ENCODE assay signal across 1 cellular context in the genomic region with DNA sequence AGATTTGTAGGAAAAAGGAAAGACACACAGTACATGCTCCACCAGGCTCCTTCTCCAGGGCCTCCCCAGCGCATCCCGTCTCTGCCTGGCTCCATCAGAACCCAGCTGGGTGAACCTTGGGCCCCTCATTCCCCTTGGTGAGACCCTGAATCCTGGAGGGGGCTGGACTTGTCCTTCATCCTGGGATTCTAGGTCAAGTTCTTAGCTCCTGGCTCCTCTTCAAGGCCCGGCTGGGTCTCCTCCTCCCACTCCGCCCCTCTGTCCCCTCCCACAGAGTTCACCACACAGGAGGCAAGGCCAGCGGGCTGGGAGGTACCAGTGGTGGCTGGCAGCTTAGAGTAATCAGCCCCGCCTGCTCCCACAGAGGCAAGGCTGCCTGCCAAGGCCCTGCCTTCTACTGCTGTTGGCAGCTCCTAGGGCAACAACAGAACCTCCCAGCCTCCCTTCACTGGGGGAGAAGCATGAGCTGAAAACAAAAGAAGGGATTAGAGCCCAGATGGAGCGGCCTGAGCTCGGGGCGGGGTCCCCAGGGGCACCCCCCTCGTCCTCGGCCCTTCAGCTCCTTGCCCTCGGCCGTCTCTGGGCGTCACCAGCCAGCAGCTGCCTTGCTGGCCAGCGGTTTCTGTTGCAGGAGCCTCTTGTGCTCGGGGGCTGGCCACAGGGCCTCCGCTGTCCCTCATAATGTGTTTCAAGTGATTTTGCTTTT.
TF ChIP-seq lines count a peak whose summit lies in the region.

No MANE protein-coding gene starts in this region.

TF ChIP-seq in GM23338, 12 proteins besides CTCF, POLR2A, EP300 and RAD21:
- TF ChIP-seq, protein P1, sequence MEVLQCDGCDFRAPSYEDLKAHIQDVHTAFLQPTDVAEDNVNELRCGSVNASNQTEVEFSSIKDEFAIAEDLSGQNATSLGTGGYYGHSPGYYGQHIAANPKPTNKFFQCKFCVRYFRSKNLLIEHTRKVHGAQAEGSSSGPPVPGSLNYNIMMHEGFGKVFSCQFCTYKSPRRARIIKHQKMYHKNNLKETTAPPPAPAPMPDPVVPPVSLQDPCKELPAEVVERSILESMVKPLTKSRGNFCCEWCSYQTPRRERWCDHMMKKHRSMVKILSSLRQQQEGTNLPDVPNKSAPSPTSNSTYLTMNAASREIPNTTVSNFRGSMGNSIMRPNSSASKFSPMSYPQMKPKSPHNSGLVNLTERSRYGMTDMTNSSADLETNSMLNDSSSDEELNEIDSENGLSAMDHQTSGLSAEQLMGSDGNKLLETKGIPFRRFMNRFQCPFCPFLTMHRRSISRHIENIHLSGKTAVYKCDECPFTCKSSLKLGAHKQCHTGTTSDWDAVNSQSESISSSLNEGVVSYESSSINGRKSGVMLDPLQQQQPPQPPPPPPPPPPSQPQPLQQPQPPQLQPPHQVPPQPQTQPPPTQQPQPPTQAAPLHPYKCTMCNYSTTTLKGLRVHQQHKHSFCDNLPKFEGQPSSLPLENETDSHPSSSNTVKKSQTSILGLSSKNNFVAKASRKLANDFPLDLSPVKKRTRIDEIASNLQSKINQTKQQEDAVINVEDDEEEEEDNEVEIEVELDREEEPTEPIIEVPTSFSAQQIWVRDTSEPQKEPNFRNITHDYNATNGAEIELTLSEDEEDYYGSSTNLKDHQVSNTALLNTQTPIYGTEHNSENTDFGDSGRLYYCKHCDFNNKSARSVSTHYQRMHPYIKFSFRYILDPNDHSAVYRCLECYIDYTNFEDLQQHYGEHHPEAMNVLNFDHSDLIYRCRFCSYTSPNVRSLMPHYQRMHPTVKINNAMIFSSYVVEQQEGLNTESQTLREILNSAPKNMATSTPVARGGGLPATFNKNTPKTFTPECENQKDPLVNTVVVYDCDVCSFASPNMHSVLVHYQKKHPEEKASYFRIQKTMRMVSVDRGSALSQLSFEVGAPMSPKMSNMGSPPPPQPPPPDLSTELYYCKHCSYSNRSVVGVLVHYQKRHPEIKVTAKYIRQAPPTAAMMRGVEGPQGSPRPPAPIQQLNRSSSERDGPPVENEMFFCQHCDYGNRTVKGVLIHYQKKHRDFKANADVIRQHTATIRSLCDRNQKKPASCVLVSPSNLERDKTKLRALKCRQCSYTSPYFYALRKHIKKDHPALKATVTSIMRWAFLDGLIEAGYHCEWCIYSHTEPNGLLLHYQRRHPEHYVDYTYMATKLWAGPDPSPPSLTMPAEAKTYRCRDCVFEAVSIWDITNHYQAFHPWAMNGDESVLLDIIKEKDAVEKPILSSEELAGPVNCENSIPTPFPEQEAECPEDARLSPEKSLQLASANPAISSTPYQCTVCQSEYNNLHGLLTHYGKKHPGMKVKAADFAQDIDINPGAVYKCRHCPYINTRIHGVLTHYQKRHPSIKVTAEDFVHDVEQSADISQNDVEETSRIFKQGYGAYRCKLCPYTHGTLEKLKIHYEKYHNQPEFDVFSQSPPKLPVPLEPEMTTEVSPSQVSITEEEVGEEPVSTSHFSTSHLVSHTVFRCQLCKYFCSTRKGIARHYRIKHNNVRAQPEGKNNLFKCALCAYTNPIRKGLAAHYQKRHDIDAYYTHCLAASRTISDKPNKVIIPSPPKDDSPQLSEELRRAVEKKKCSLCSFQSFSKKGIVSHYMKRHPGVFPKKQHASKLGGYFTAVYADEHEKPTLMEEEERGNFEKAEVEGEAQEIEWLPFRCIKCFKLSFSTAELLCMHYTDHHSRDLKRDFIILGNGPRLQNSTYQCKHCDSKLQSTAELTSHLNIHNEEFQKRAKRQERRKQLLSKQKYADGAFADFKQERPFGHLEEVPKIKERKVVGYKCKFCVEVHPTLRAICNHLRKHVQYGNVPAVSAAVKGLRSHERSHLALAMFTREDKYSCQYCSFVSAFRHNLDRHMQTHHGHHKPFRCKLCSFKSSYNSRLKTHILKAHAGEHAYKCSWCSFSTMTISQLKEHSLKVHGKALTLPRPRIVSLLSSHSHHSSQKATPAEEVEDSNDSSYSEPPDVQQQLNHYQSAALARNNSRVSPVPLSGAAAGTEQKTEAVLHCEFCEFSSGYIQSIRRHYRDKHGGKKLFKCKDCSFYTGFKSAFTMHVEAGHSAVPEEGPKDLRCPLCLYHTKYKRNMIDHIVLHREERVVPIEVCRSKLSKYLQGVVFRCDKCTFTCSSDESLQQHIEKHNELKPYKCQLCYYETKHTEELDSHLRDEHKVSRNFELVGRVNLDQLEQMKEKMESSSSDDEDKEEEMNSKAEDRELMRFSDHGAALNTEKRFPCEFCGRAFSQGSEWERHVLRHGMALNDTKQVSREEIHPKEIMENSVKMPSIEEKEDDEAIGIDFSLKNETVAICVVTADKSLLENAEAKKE (CRISPR knock-in tag; IDR thresholded peaks at IDR 0.05), result no peak
- TF ChIP-seq NANOG (IDR thresholded peaks at IDR 0.05; ENCODE audit: borderline replicate concordance) (no peak), EZH2phosphoT487 (IDR thresholded peaks at IDR 0.05; ENCODE audit: unreplicated experiment) (no peak)
